Comparison of ENCODE assay signal across 1 cellular context in the genomic region with DNA sequence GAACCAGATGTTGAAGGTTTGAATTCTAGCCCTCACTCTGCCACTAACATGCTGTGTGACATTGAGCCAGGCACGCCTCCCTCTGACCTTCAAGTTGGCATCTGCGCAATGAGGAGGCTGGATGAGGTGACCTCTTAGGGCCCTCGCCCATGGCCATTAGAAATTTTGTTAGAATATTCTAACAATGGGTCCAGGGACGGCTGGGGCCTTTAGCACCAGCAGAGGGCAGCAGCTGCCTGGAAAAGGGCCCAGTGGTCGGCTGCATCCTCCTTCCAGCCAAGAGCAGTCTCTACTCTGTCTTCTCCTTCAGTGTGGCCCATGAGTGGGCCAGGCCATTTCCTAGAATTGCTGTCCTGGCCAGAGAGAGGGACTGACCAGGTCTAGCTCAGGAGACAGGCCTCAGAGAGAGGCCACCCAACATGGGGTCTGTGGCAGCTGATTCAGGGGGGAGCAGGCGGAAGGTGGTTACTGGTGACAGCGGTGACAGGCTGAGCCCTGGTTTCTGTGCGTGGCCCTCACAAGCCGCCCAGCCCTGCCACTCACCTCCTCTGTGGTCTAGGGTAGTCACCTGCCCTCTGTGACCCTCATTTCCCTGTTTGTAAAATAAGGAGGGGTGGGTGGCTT.
TF ChIP-seq lines count a peak whose summit lies in the region.

No MANE protein-coding gene starts in this region.

TF ChIP-seq in HCT116, 20 proteins besides CTCF, POLR2A, EP300 and RAD21 (continued from another document):
- no peak for TF ChIP-seq REST (IDR thresholded peaks at IDR 0.05; ENCODE audit: low read depth)
